In the genomic region with DNA sequence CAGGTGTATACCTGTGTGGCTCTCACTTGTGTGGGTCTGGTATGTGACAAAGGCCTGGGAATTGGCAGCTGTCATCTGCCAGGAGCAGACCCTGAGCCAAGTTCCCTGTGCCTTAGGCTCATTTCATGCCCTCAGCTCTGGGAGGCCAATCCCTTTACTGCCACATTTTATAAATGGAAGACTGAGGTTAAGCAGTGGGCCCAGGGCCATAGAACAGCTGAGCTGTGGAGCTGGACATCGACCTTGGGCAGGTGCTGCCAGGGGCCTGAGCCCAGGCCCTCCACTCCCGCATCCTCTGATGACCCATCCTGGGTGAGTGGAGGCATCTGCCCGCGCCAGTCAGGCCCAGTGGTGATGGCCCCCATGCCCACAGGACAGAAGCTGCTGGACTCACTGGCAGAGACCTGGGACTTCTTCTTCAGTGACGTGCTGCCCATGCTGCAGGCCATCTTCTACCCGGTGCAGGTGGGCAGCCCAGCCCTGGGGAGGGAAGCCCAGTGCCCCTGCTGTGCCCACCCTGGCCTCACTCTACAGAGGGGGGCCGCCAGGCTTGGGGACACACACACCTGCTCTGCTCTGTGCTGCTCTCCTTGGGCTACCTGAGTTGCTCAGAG, we compare ENCODE assay signal across 18 cellular contexts. TPM values are rescaled to one million over a fixed set of nuclear protein-coding genes. Genes with fewer than 3 reads are reported as not detected.
"Had no signal": no experiment of that assay in that cellular context is flagged by ENCODE, and none has a peak within 500 bp of the region (broad histone marks: within the 10 kb centered on the region; RNA-seq: fewer than 3 reads in every experiment).

No MANE protein-coding gene starts in this region.

- H3K9me3 Mint-ChIP-seq: natural killer cell had no signal

- H3K27ac ChIP-seq: dorsolateral prefrontal cortex, esophagus muscularis mucosa, gastrocnemius medialis, heart right ventricle, psoas muscle, sigmoid colon had no signal

- FAIRE-seq: endometrium, small intestine had no signal

- H3K4me3 ChIP-seq: dorsolateral prefrontal cortex, esophagus muscularis mucosa, gastrocnemius medialis, heart right ventricle, mucosa of descending colon, psoas muscle, sigmoid colon had no signal

- H3K36me3 Mint-ChIP-seq: natural killer cell had no signal

- ATAC-seq: gastrocnemius medialis, heart right ventricle, left lobe of liver, mucosa of descending colon, natural killer cell, psoas muscle had no signal

- H3K36me3 ChIP-seq: gastrocnemius medialis, heart right ventricle, sigmoid colon had no signal

- H3K9me3 ChIP-seq: esophagus muscularis mucosa, gastrocnemius medialis, heart right ventricle, mucosa of descending colon, psoas muscle, sigmoid colon had no signal

- DNase-seq: cortex of kidney; dorsolateral prefrontal cortex; effector CD8-positive, alpha-beta T cell; gastrocnemius medialis; heart right ventricle; islet precursor cell; mucosa of descending colon; natural killer cell; retina; sigmoid colon; small intestine; stimulated activated CD4-positive, alpha-beta T cell treated with anti-CD3 and anti-CD28 coated beads, Interleukin-12 subunit alpha, Interleukin-12 subunit beta, amount 100 ng/mL, for 4 hours; stimulated activated naive CD4-positive, alpha-beta T cell treated with Interleukin-2 at 50 U/mL for 16 hours; trophoblast cell had no signal

RNA-seq across cellular contexts. Expression of gene ARHGAP8, which starts 20.9 kb away (rescaled TPM):
- total RNA-seq: gastrocnemius medialis had no signal
- polyA plus RNA-seq: psoas muscle had no signal
